1 cellular context compared by ENCODE assay signal in genomic region chr22:37018086-37018814, GRCh38.
TF ChIP-seq lines count a peak whose summit lies in the region.

No MANE protein-coding gene starts in this region.

TF ChIP-seq in GM23338, 12 proteins besides CTCF, POLR2A, EP300 and RAD21 (continued from another document):
- TF ChIP-seq REST (IDR thresholded peaks at IDR 0.05; ENCODE audit: unreplicated experiment) (no peak), ETS1 (IDR thresholded peaks at IDR 0.05) (no peak), POLR2AphosphoS5 (IDR thresholded peaks at IDR 0.05; ENCODE audit: low read depth) (no peak), ZNF331 (CRISPR knock-in tag; IDR thresholded peaks at IDR 0.05; ENCODE audit: low read depth) (no peak), JUNB (IDR thresholded peaks at IDR 0.05; ENCODE audit: unreplicated experiment) (no peak), STAT1 (IDR thresholded peaks at IDR 0.05; ENCODE audit: unreplicated experiment) (no peak), NANOG (IDR thresholded peaks at IDR 0.05; ENCODE audit: borderline replicate concordance) (no peak), ZNF114 (CRISPR knock-in tag; IDR thresholded peaks at IDR 0.05) (no peak), CREB1 (CRISPR knock-in tag; IDR thresholded peaks at IDR 0.05; ENCODE audit: low read depth) (no peak)
TF ChIP-seq in GM23338: peak in this region for 0.
